Comparison of ENCODE assay signal across 8 cellular contexts in genomic region chr7:45111298-45112223, GRCh38. TPM values are rescaled to one million over a fixed set of nuclear protein-coding genes. Genes with fewer than 3 reads are reported as not detected.
DNase-seq lines count a peak whose midpoint lies in the region; ATAC-seq, FAIRE-seq and TF ChIP-seq lines count a peak whose summit lies in the region.

Gene TBRG4 (minus strand): TSS chr7:45111697. CDS start chr7:45109237, 2,460 bp downstream.

- H3K27me3 ChIP-seq in Karpas-422 (ENCODE audit: low read length), result no peaks in the 10 kb centered on the region
- H3K27me3 ChIP-seq in esophagus squamous epithelium, result no peaks in the 10 kb centered on the region

- peak in 3 of 6 experiments; percentile 19 to 25 (median 25) for TF ChIP-seq CTCF in esophagus squamous epithelium (IDR thresholded peaks at IDR 0.05)

- H4K20me1 ChIP-seq in Karpas-422 (ENCODE audit: insufficient read depth, low read depth, low read length), result peaks cover 26% of the 10 kb centered on the region

- DNase-seq in Daoy (ENCODE audit: low read depth) (peak; percentile 100), Karpas-422 (peak; percentile 99), RCC 7860 (ENCODE audit: low spot score) (peak; percentile 85), activated T-helper 1 cell treated with Interleukin-2 at 50 U/mL for 16 hours (ENCODE audit: low read depth) (peak; percentile 89), esophagus squamous epithelium (lab: John Stamatoyannopoulos, UW) (peak; percentile 73), myocyte (ENCODE audit: low read depth) (peak; percentile 99)
- DNase-seq in stimulated activated CD8-positive, alpha-beta memory T cell treated with anti-CD3 and anti-CD28 coated beads, Interleukin-7, amount 100 ng/mL, for 48 hours (ENCODE audit: extremely low read depth in 1 of 2, low read depth in 1 of 2), result peak; percentile 84 to 90

- ATAC-seq in GM21825 (IDR thresholded peaks at IDR 0.05; ENCODE audit: unreplicated experiment), result peak; percentile 94

- H3K9me2 ChIP-seq in Karpas-422 (replicated peaks; ENCODE audit: insufficient read depth, low read length), result no peaks in the 10 kb centered on the region

- peaks cover 47% of the 10 kb centered on the region for H3K79me2 ChIP-seq in Karpas-422 (ENCODE audit: low read length)

- peak within 1 kb of the TSS; percentile 77 for H3K27ac ChIP-seq in Karpas-422 (ENCODE audit: low read length)
- peak within 1 kb of the TSS; percentile 81 to 97 (median 93) for H3K27ac ChIP-seq in esophagus squamous epithelium

- H3K9me3 ChIP-seq in Karpas-422 (ENCODE audit: low read length) (no peaks in the 10 kb centered on the region), esophagus squamous epithelium (no peaks in the 10 kb centered on the region)

- TF ChIP-seq POLR2A in esophagus squamous epithelium (IDR thresholded peaks at IDR 0.05), result peak in 3 of 4 donors; percentile 92 to 94 (median 93)

- peaks cover 26% of the 10 kb centered on the region for H3K36me3 ChIP-seq in Karpas-422 (ENCODE audit: insufficient read depth, low read length)
- H3K36me3 ChIP-seq in esophagus squamous epithelium, result peaks cover 13 to 30% (median 22%) of the 10 kb centered on the region in 3 donors

- H2AFZ ChIP-seq in Karpas-422 (ENCODE audit: low read length), result peak within 1 kb of the TSS; percentile 26; the same call in 1 of the 2 replicates

- intact Hi-C loops in esophagus squamous epithelium (cut with DNase I), result no loop called here

- H3K4me3 ChIP-seq in Karpas-422 (ENCODE audit: low read length) (peak within 1 kb of the TSS; percentile 88), esophagus squamous epithelium (peak within 1 kb of the TSS; percentile 44 to 98 (median 79))

- H3K4me1 ChIP-seq in Karpas-422 (ENCODE audit: low read length) (peaks cover 34% of the 10 kb centered on the region), esophagus squamous epithelium (peaks cover 17 to 52% (median 18%) of the 10 kb centered on the region in 3 donors)

- H3K9ac ChIP-seq in Karpas-422 (ENCODE audit: low read length), result peak within 1 kb of the TSS; percentile 94

- peak; percentile 72 for FAIRE-seq in RCC 7860 (lab: Jason Lieb, UNC)

- 0 to 1% methylated on average over 15 to 25 of the region's 64 CpGs for WGBS in esophagus squamous epithelium, 2 donors

- H3K4me2 ChIP-seq in Karpas-422 (ENCODE audit: low read depth, low read length, poor library complexity, severe bottlenecking), result peak within 1 kb of the TSS; percentile 76

RNA-seq across cellular contexts. Expression of gene TBRG4, which starts in this region (rescaled TPM):
- 194 and 211 TPM in 2 replicates for total RNA-seq in Daoy (2014; rRNA removed; shearing (Covaris generic))
- 81.5 and 108 TPM in 2 replicates for total RNA-seq in Karpas-422 (2014; rRNA removed; shearing (Covaris generic); ENCODE audit: low replicate concordance)
- total RNA-seq in esophagus squamous epithelium (10 to 100 TPM; 52.9 to 79.5 (median 65.4) TPM), myocyte (98.0 and 107 TPM in 2 replicates)
- 74.4 TPM for polyA plus RNA-seq in myocyte (2012)

Comparison
In these comparisons a context has a peak if more than half of its experiments do, and no peak if none do; other contexts are left out.
1. Peak in every context shown above with its lines: DNase-seq, ATAC-seq, H3K4me3 ChIP-seq and H3K27ac ChIP-seq.